1 cellular context compared by ENCODE assay signal in the genomic region with DNA sequence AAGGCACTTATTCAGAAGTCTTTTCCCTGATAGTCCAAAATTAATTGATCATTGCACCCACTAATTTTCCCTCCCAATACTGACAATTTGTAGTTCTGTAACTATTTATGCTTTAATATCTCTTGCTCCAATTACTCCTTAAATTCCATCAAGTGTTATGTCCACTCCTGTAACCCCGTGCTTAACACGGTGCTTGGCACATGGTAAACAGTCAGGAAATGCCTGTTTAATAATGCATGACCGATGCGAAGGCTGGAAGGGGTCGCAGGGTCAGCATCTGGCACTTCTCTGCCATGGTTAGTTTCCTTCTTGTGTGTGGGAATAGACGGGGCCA.
TF ChIP-seq lines count a peak whose summit lies in the region.

No MANE protein-coding gene starts in this region.

TF ChIP-seq in H1, 55 proteins besides CTCF, POLR2A, EP300 and RAD21:
- TF ChIP-seq CHD2 (IDR thresholded peaks at IDR 0.05; ENCODE audit: low read length) (no peak), MAX (IDR thresholded peaks at IDR 0.05) (no peak), SIN3A (conservative IDR thresholded peaks at IDR 0.05 in 1 of 2, IDR thresholded peaks at IDR 0.05 in 1 of 2; ENCODE audit: low read depth in 1 of 2, low read length in 2 of 2) (no peak)
TF ChIP-seq in H1: peak in this region for 0.
